In genomic region chr1:246786606-246787238, GRCh38 we compare ENCODE assay signal across 22 cellular contexts.
DNase-seq lines count a peak whose midpoint lies in the region; ATAC-seq, FAIRE-seq and TF ChIP-seq lines count a peak whose summit lies in the region.
"Had no signal": no experiment of that assay in that cellular context is flagged by ENCODE, and none has a peak within 500 bp of the region (broad histone marks: within the 10 kb centered on the region; RNA-seq: fewer than 3 reads in every experiment).

No MANE protein-coding gene starts in this region.

- H3K36me3 ChIP-seq in HepG2 (replicated peaks in 1 of 2; ENCODE audit: control insufficient read depth in 1 of 2, insufficient read depth in 2 of 2, low read length in 2 of 2): no peaks in the 10 kb centered on the region
- H3K36me3 ChIP-seq in smooth muscle cell (ENCODE audit: low read depth): no peaks in the 10 kb centered on the region
- H3K36me3 ChIP-seq: HAP-1, lower lobe of right lung, right lobe of liver, upper lobe of left lung had no signal

- H3K4me3 ChIP-seq in HepG2 (replicated peaks in 1 of 3; ENCODE audit: insufficient read depth in 1 of 3, low read depth in 2 of 3, low read length in 3 of 3): no peak overlapping the region
- H3K4me3 ChIP-seq in smooth muscle cell: no peak overlapping the region
- H3K4me3 ChIP-seq: HAP-1, lower lobe of right lung, right lobe of liver, upper lobe of left lung had no signal

- POLR2A ChIA-PET in HepG2 (lab: Yijun Ruan, JAX): no interaction called here

- TF ChIP-seq CTCF in Calu3 (IDR thresholded peaks at IDR 0.05; ENCODE audit: unreplicated experiment) (no peak), HepG2 (CRISPR knock-in tag; IDR thresholded peaks at IDR 0.05) (no peak), smooth muscle cell (IDR thresholded peaks at IDR 0.05; ENCODE audit: borderline replicate concordance, insufficient read depth, poor library complexity, severe bottlenecking) (no peak)

- H3K4me1 ChIP-seq in HepG2 (ENCODE audit: insufficient read depth, low read length): peaks cover 31% of the 10 kb centered on the region
- H3K4me1 ChIP-seq in smooth muscle cell (ENCODE audit: low read depth): no peaks in the 10 kb centered on the region
- H3K4me1 ChIP-seq: HAP-1 had no signal

- H3K9ac ChIP-seq in HepG2 (ENCODE audit: insufficient read depth, low read depth, low read length) (no peak overlapping the region), smooth muscle cell (ENCODE audit: low read depth) (no peak overlapping the region)

- DNase-seq in Calu3 (no peak), NCI-H1105 treated with DMSO at 0.1 percent for 48 hours (lab: John Stamatoyannopoulos, UW) (peak; percentile 85), NCI-H748 treated with DMSO at 0.1 percent for 48 hours (lab: John Stamatoyannopoulos, UW) (peak; percentile 23), HepG2 (ENCODE audit: low spot score) (no peak), medulla oblongata (ENCODE audit: extremely low spot score) (no peak), GM19238 (ENCODE audit: insufficient read length, low spot score) (no peak), smooth muscle cell (lab: John Stamatoyannopoulos, UW; ENCODE audit: unreplicated experiment) (no peak)
- DNase-seq: activated CD4-positive, alpha-beta T cell treated with anti-CD3 and anti-CD28 coated beads, Interleukin-2, amount 10 ng/mL, durations not matched to agents 24 days and 14 days; activated naive CD4-positive, alpha-beta T cell treated with Interleukin-2 at 50 U/mL for 16 hours; effector CD8-positive, alpha-beta T cell; GDM1; immature natural killer cell; KG1; lower lobe of right lung; NCI-H82; stimulated activated naive CD4-positive, alpha-beta T cell; upper lobe of left lung had no signal

- H3K27me3 Mint-ChIP-seq in Calu3 (ENCODE audit: unreplicated experiment): peaks cover 26% of the 10 kb centered on the region
- H3K27me3 Mint-ChIP-seq: activated CD4-positive, alpha-beta T cell treated with anti-CD3 and anti-CD28 coated beads, Interleukin-2, amount 10 ng/mL, durations not matched to agents 24 days and 14 days had no signal

- no peak for ATAC-seq in HepG2
- no peak for ATAC-seq in GM21515 (IDR thresholded peaks at IDR 0.05; ENCODE audit: unreplicated experiment)
- ATAC-seq: lower lobe of right lung, Panc1 had no signal

- H3K9me3 ChIP-seq in HepG2 (ENCODE audit: low read length) (peaks cover 7% of the 10 kb centered on the region; the same call in 1 of the 2 replicates), smooth muscle cell (replicated peaks; ENCODE audit: low read depth) (no peaks in the 10 kb centered on the region)
- H3K9me3 ChIP-seq: HAP-1, lower lobe of right lung, right lobe of liver, upper lobe of left lung had no signal

- H3K27me3 ChIP-seq in HepG2 (ENCODE audit: control insufficient read depth in 1 of 2, insufficient read depth in 2 of 2, low read length in 2 of 2): no peaks in the 10 kb centered on the region; a peak in 1 of 5 replicates
- no peaks in the 10 kb centered on the region for H3K27me3 ChIP-seq in smooth muscle cell (ENCODE audit: low read depth)
- H3K27me3 ChIP-seq: right lobe of liver, upper lobe of left lung had no signal

- CTCF ChIA-PET in Calu3 (lab: Charles Lee) (interaction anchor here (0.7 kb wide), 1 partner anchor 106 kb away, joined by 3 read pairs; no protein-coding TSS in a partner anchor), HepG2 (lab: Yijun Ruan, JAX; ENCODE audit: low intra/inter-chr PET ratio, low total read pairs) (no interaction called here)

- H3F3A ChIP-seq in smooth muscle cell (ENCODE audit: low read depth): no peaks in the 10 kb centered on the region

- H3K4me2 ChIP-seq in HepG2 (ENCODE audit: low read depth, low read length): no peak overlapping the region
- H3K4me2 ChIP-seq in smooth muscle cell: no peak overlapping the region

- BruUV-seq in Calu3 (replicated peaks; lab: Mats Ljungman, UMichigan): no TSS peak
- BruUV-seq in HepG2 (replicated peaks; lab: Mats Ljungman, UMichigan): no TSS peak

- no peak for TF ChIP-seq RAD21 in HepG2 (CRISPR knock-in tag; IDR thresholded peaks at IDR 0.05)

- TF ChIP-seq POLR2A in HepG2 (IDR thresholded peaks at IDR 0.05; ENCODE audit: insufficient read depth in 1 of 2, low read depth in 2 of 2, low read length in 2 of 2): no peak

- H3K79me2 ChIP-seq in HepG2 (ENCODE audit: insufficient read depth, low read length) (no peaks in the 10 kb centered on the region), smooth muscle cell (ENCODE audit: low read depth) (no peaks in the 10 kb centered on the region)

- H3K27ac Mint-ChIP-seq in Calu3 (ENCODE audit: unreplicated experiment): peak overlapping the region; percentile 80
- H3K27ac Mint-ChIP-seq: activated CD4-positive, alpha-beta T cell treated with anti-CD3 and anti-CD28 coated beads, Interleukin-2, amount 10 ng/mL, durations not matched to agents 24 days and 14 days; immature natural killer cell had no signal

- H4K20me1 ChIP-seq in HepG2 (ENCODE audit: insufficient read depth, low read length) (no peaks in the 10 kb centered on the region), smooth muscle cell (ENCODE audit: low read depth) (no peaks in the 10 kb centered on the region)

- H3K36me3 Mint-ChIP-seq in Calu3 (ENCODE audit: insufficient read depth, unreplicated experiment): peaks cover 25% of the 10 kb centered on the region

- in situ Hi-C loops in HepG2 (cut with HindIII; ENCODE audit: extremely low pct_ligation_motif_present, low pct_unique_long_range_greater_than_20kb): no loop called here

- no peaks in the 10 kb centered on the region for H3K4me1 Mint-ChIP-seq in Calu3 (ENCODE audit: low read depth, unreplicated experiment)

- H3K4me3 Mint-ChIP-seq in Calu3 (ENCODE audit: low read depth, unreplicated experiment): no peak overlapping the region
- H3K4me3 Mint-ChIP-seq: activated CD4-positive, alpha-beta T cell treated with anti-CD3 and anti-CD28 coated beads, Interleukin-2, amount 10 ng/mL, durations not matched to agents 24 days and 14 days; central memory CD8-positive, alpha-beta T cell; immature natural killer cell had no signal

- no peak overlapping the region for H3K27ac ChIP-seq in HepG2 (ENCODE audit: extremely low read length, insufficient read depth, low read length)
- no peak overlapping the region for H3K27ac ChIP-seq in smooth muscle cell (ENCODE audit: low read depth)
- H3K27ac ChIP-seq: lower lobe of right lung, right lobe of liver, upper lobe of left lung had no signal

- no peak for TF ChIP-seq EP300 in HepG2 (IDR thresholded peaks at IDR 0.05; ENCODE audit: low read depth in 2 of 2, low read length in 2 of 2)
- no peak for TF ChIP-seq EP300 in HepG2 (CRISPR knock-in tag; IDR thresholded peaks at IDR 0.05; ENCODE audit: borderline replicate concordance)

- H2AFZ ChIP-seq in HepG2 (ENCODE audit: low read length) (no peak overlapping the region), smooth muscle cell (ENCODE audit: low read depth) (no peak overlapping the region)

- WGBS in HepG2 (ENCODE audit: low lambda C conversion rate): 85% methylated on average over 16 of the region's 19 CpGs
- 94% methylated on average over 19 of the region's 19 CpGs for WGBS in smooth muscle cell (ENCODE audit: low lambda C conversion rate)

- H3K9me3 Mint-ChIP-seq in Calu3 (ENCODE audit: low read depth, unreplicated experiment): no peaks in the 10 kb centered on the region
- H3K9me3 Mint-ChIP-seq: activated CD4-positive, alpha-beta T cell treated with anti-CD3 and anti-CD28 coated beads, Interleukin-2, amount 10 ng/mL, durations not matched to agents 24 days and 14 days; central memory CD8-positive, alpha-beta T cell; immature natural killer cell had no signal

- intact Hi-C loops in Calu3 (cut with micrococcal nuclease; ENCODE audit: unreplicated experiment): no loop called here
- intact Hi-C loops in HepG2 (cut with micrococcal nuclease; ENCODE audit: unreplicated experiment): no loop called here

- no peak for FAIRE-seq in HepG2 (lab: Jason Lieb, UNC)

TF ChIP-seq in HepG2, 621 proteins besides CTCF, POLR2A, EP300 and RAD21:
- TF ChIP-seq SOX5 (CRISPR knock-in tag; IDR thresholded peaks at IDR 0.05; ENCODE audit: borderline replicate concordance) (no peak), MIER3 (CRISPR knock-in tag; IDR thresholded peaks at IDR 0.05; ENCODE audit: borderline replicate concordance) (no peak), POLR2G (IDR thresholded peaks at IDR 0.05; ENCODE audit: low read depth, low read length) (0 out of 2 replicates have a peak, but pooled peaks have one; percentile 17), AGO1 (IDR thresholded peaks at IDR 0.05; ENCODE audit: low read depth, low read length, poor library complexity, severe bottlenecking) (peak; percentile 26)

Comparison
In these comparisons a context has a peak if more than half of its experiments do, and no peak if none do; other contexts are left out.
1. DNase-seq: peak in NCI-H1105 treated with DMSO at 0.1 percent for 48 hours (single experiment) and NCI-H748 treated with DMSO at 0.1 percent for 48 hours (single experiment); none in Calu3 (single experiment), HepG2 (single experiment), medulla oblongata (single experiment), GM19238 (single experiment) and smooth muscle cell (single experiment).